Comparison of ENCODE assay signal across 7 cellular contexts in the genomic region with DNA sequence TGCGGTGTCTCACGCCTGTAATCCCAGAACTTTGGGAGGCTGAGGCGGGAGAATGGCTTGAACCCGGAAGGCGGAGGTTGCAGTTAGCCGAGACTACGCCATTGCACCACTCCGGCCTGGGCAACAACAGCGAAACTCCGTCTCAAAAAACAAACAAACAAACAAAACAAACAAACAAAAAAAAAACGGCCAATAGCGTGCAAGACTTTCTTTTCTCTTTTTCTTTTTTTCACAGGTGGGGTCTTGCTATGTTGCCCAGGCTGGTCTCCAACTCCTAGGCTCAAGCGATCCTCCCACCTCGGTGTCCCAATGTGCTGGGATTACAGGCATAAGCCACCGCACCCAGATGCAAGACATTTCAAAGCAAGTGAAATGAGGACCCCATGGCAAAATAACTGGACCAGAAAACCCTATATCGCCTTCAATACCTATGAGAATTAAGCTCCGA. TPM values are rescaled to one million over a fixed set of nuclear protein-coding genes. Genes with fewer than 3 reads are reported as not detected.
A peak's percentile ranks its signal among the peaks of the same experiment; 100 is the strongest.
DNase-seq lines count a peak whose midpoint lies in the region; ATAC-seq, FAIRE-seq and TF ChIP-seq lines count a peak whose summit lies in the region.

No MANE protein-coding gene starts in this region.

- in situ Hi-C loops in ACHN (cut with HindIII; ENCODE audit: low pct_ligation_motif_present, low pct_unique_long_range_greater_than_20kb, low sequenced_read_pairs): no loop called here

- no peak for TF ChIP-seq CTCF in kidney (IDR thresholded peaks at IDR 0.05; ENCODE audit: borderline replicate concordance, extremely low read depth, insufficient read depth)

- H3K36me3 ChIP-seq in HUES48 (ENCODE audit: control insufficient read depth, insufficient read depth, low read length) (no peaks in the 10 kb centered on the region), kidney (ENCODE audit: control insufficient read depth in 1 of 2, insufficient read depth in 2 of 2, low read length in 2 of 2) (no peaks in the 10 kb centered on the region), SJCRH30 (no peaks in the 10 kb centered on the region)

- peak overlapping the region; percentile 97 for H3K4me3 Mint-ChIP-seq in activated naive CD8-positive, alpha-beta T cell
- peak overlapping the region; percentile 86 to 89 for H3K4me3 Mint-ChIP-seq in stimulated activated naive B cell treated with anti-CD40 and anti-IgM and Interleukin-4, amounts not matched to agents 10 μg/mL and 1 μg/mL and 100 μg/mL, for 72 hours

- no peak overlapping the region for H3K27ac Mint-ChIP-seq in activated naive CD8-positive, alpha-beta T cell
- no peak overlapping the region for H3K27ac Mint-ChIP-seq in stimulated activated naive B cell treated with anti-CD40 and anti-IgM and Interleukin-4, amounts not matched to agents 10 μg/mL and 1 μg/mL and 100 μg/mL, for 72 hours

- H3K36me3 Mint-ChIP-seq in activated naive CD8-positive, alpha-beta T cell: no peaks in the 10 kb centered on the region
- peaks cover 3 to 16% of the 10 kb centered on the region in 2 donors for H3K36me3 Mint-ChIP-seq in stimulated activated naive B cell treated with anti-CD40 and anti-IgM and Interleukin-4, amounts not matched to agents 10 μg/mL and 1 μg/mL and 100 μg/mL, for 72 hours

- no peaks in the 10 kb centered on the region for H3K27me3 ChIP-seq in HUES48 (ENCODE audit: control insufficient read depth, insufficient read depth, low read length)
- no peaks in the 10 kb centered on the region for H3K27me3 ChIP-seq in SJCRH30

- intact Hi-C loops in kidney (cut with DNase I): no loop called here

- no peak for FAIRE-seq in kidney (lab: Jason Lieb, UNC)

- H3K9me3 ChIP-seq in HUES48 (ENCODE audit: control insufficient read depth, insufficient read depth, low read length): no peaks in the 10 kb centered on the region
- no peaks in the 10 kb centered on the region for H3K9me3 ChIP-seq in kidney (ENCODE audit: control insufficient read depth in 1 of 2, low read length in 2 of 2)
- no peaks in the 10 kb centered on the region for H3K9me3 ChIP-seq in SJCRH30 (replicated peaks)

- no peaks in the 10 kb centered on the region for H3K9me3 Mint-ChIP-seq in activated naive CD8-positive, alpha-beta T cell (ENCODE audit: low read depth)
- peaks cover 0 to 2% of the 10 kb centered on the region in 2 donors for H3K9me3 Mint-ChIP-seq in stimulated activated naive B cell treated with anti-CD40 and anti-IgM and Interleukin-4, amounts not matched to agents 10 μg/mL and 1 μg/mL and 100 μg/mL, for 72 hours

- peaks cover 60% of the 10 kb centered on the region for H3K4me1 Mint-ChIP-seq in activated naive CD8-positive, alpha-beta T cell (ENCODE audit: low read depth)
- peaks cover 35 to 61% of the 10 kb centered on the region in 2 donors for H3K4me1 Mint-ChIP-seq in stimulated activated naive B cell treated with anti-CD40 and anti-IgM and Interleukin-4, amounts not matched to agents 10 μg/mL and 1 μg/mL and 100 μg/mL, for 72 hours

- no peak for ATAC-seq in stimulated activated naive B cell treated with anti-CD40 and anti-IgM and Interleukin-4, amounts not matched to agents 10 μg/mL and 1 μg/mL and 100 μg/mL, for 72 hours (replicated peaks)

- peak overlapping the region; percentile 86 for H3K4me3 ChIP-seq in HUES48 (ENCODE audit: low read depth, low read length)
- peak overlapping the region; percentile 95 to 98 for H3K4me3 ChIP-seq in kidney (ENCODE audit: low read length in 2 of 2)
- H3K4me3 ChIP-seq in SJCRH30: no peak overlapping the region

- H3K4me1 ChIP-seq in HUES48 (ENCODE audit: control insufficient read depth, insufficient read depth, low read length) (peaks cover 16% of the 10 kb centered on the region; the same call in 1 of the 2 replicates), kidney (ENCODE audit: control insufficient read depth in 1 of 2, insufficient read depth in 1 of 2, low read depth in 1 of 2, low read length in 2 of 2) (peaks cover 19 to 27% of the 10 kb centered on the region in 2 donors), SJCRH30 (no peaks in the 10 kb centered on the region)

- H3K27ac ChIP-seq in HUES48 (ENCODE audit: low read depth, low read length): no peak overlapping the region
- H3K27ac ChIP-seq in kidney (ENCODE audit: low read depth in 2 of 2, low read length in 2 of 2): no peak overlapping the region
- H3K27ac ChIP-seq in SJCRH30: no peak overlapping the region

- no peaks in the 10 kb centered on the region for H3K27me3 Mint-ChIP-seq in activated naive CD8-positive, alpha-beta T cell
- H3K27me3 Mint-ChIP-seq in stimulated activated naive B cell treated with anti-CD40 and anti-IgM and Interleukin-4, amounts not matched to agents 10 μg/mL and 1 μg/mL and 100 μg/mL, for 72 hours: no peaks in the 10 kb centered on the region

- no peak overlapping the region for H3K9ac ChIP-seq in HUES48 (ENCODE audit: low read depth, low read length)
- no peak overlapping the region for H3K9ac ChIP-seq in kidney (ENCODE audit: low read length in 2 of 2)

- DNase-seq in kidney (no peak), ACHN (no peak), SJCRH30 (no peak), hippocampal formation (lab: John Stamatoyannopoulos, UW) (no peak)
- no peak for DNase-seq in stimulated activated naive B cell treated with anti-CD40 and anti-IgM and Interleukin-4, amounts not matched to agents 10 μg/mL and 1 μg/mL and 100 μg/mL, for 72 hours

RNA-seq across cellular contexts. Expression of a gene that starts 1.6 kb away (rescaled TPM):
- 1,249 TPM for total RNA-seq in kidney
- polyA plus RNA-seq in kidney (ENCODE audit: insufficient read depth, low read depth, low replicate concordance): 1,082 TPM
- total RNA-seq in SJCRH30 (2014; rRNA removed; shearing (Covaris generic)): 172 and 181 TPM in 2 replicates
